In genomic region chr5:174533771-174534221, GRCh38 we compare ENCODE assay signal across 2 cellular contexts.
TF ChIP-seq lines count a peak whose summit lies in the region.

No MANE protein-coding gene starts in this region.

TF ChIP-seq in HEK293, 187 proteins besides CTCF, POLR2A, EP300 and RAD21 (continued from another document and continues in another):
- no peak for TF ChIP-seq ZBTB17 (tag by site-specific recombination; IDR thresholded peaks at IDR 0.05)
- TF ChIP-seq ZNF341 (tag by site-specific recombination; IDR thresholded peaks at IDR 0.05; ENCODE audit: low read depth): no peak
- TF ChIP-seq PBX3 (CRISPR knock-in tag; IDR thresholded peaks at IDR 0.05): no peak
- no peak for TF ChIP-seq OVOL3 (tag by site-specific recombination; IDR thresholded peaks at IDR 0.05)
- no peak; the same call in 1 of the 2 replicates for TF ChIP-seq ZNF558 (tag by site-specific recombination; IDR thresholded peaks at IDR 0.05)
- TF ChIP-seq HOXC10 (CRISPR knock-in tag; IDR thresholded peaks at IDR 0.05): no peak
- no peak for TF ChIP-seq PATZ1 (tag by site-specific recombination; IDR thresholded peaks at IDR 0.05)
- no peak for TF ChIP-seq ZNF48 (tag by site-specific recombination; IDR thresholded peaks at IDR 0.05)
- no peak for TF ChIP-seq ZNF549 (tag by site-specific recombination; IDR thresholded peaks at IDR 0.05)
- no peak for TF ChIP-seq ZNF747 (tag by site-specific recombination; IDR thresholded peaks at IDR 0.05)
- no peak for TF ChIP-seq EGR2 (tag by site-specific recombination; IDR thresholded peaks at IDR 0.05; ENCODE audit: low read depth)
- TF ChIP-seq ZNF26 (tag by site-specific recombination; IDR thresholded peaks at IDR 0.05): no peak
- TF ChIP-seq ZNF175 (tag by site-specific recombination; IDR thresholded peaks at IDR 0.05): no peak
- peak; percentile 77; the same call in 1 of the 2 replicates for TF ChIP-seq HIC1 (tag by site-specific recombination; IDR thresholded peaks at IDR 0.05)
- TF ChIP-seq ZFP69B (tag by site-specific recombination; IDR thresholded peaks at IDR 0.05): no peak; the same call in 1 of the 2 replicates
- peak; percentile 84; the same call in 1 of the 2 replicates for TF ChIP-seq GLI2 (tag by site-specific recombination; IDR thresholded peaks at IDR 0.05; ENCODE audit: borderline replicate concordance, low read depth)
- TF ChIP-seq ZNF624 (tag by site-specific recombination; IDR thresholded peaks at IDR 0.05): no peak
- TF ChIP-seq ZNF843 (tag by site-specific recombination; IDR thresholded peaks at IDR 0.05): peak; percentile 84
- TF ChIP-seq ZNF350 (tag by site-specific recombination; IDR thresholded peaks at IDR 0.05): no peak
- no peak for TF ChIP-seq ZNF10 (tag by site-specific recombination; IDR thresholded peaks at IDR 0.05)
- TF ChIP-seq KLF7 (tag by site-specific recombination; IDR thresholded peaks at IDR 0.05; ENCODE audit: borderline replicate concordance): no peak
- no peak for TF ChIP-seq ZNF302 (tag by site-specific recombination; IDR thresholded peaks at IDR 0.05; ENCODE audit: low read depth)
- no peak for TF ChIP-seq ZNF37A (tag by site-specific recombination; IDR thresholded peaks at IDR 0.05)
- 0 out of 2 replicates have a peak, but pooled peaks have one; percentile 46 for TF ChIP-seq PRDM6 (tag by site-specific recombination; IDR thresholded peaks at IDR 0.05)
- no peak for TF ChIP-seq MEIS1 (CRISPR knock-in tag; IDR thresholded peaks at IDR 0.05; ENCODE audit: borderline replicate concordance)

TF ChIP-seq in SK-N-SH, 30 proteins besides CTCF, POLR2A, EP300 and RAD21 (continued from another document):
- TF ChIP-seq REST (IDR thresholded peaks at IDR 0.05; ENCODE audit: low read depth, low read length) (no peak), CHD2 (IDR thresholded peaks at IDR 0.05; ENCODE audit: low read length, partially characterized antibody) (no peak), JUND (IDR thresholded peaks at IDR 0.05) (peak; percentile 82), GATA2 (CRISPR knock-in tag; IDR thresholded peaks at IDR 0.05) (no peak), NRF1 (IDR thresholded peaks at IDR 0.05; ENCODE audit: low read depth, low read length) (no peak), FOXJ3 (CRISPR knock-in tag; IDR thresholded peaks at IDR 0.05) (no peak), NFIC (IDR thresholded peaks at IDR 0.05; ENCODE audit: borderline replicate concordance) (peak; percentile 18; the same call in 1 of the 2 replicates), YY1 (IDR thresholded peaks at IDR 0.05; ENCODE audit: low read depth) (no peak), TEAD4 (IDR thresholded peaks at IDR 0.05; ENCODE audit: borderline replicate concordance, insufficient read depth) (no peak), ZBTB33 (IDR thresholded peaks at IDR 0.05; ENCODE audit: borderline replicate concordance, low read depth) (no peak), MXI1 (IDR thresholded peaks at IDR 0.05; ENCODE audit: low read depth, low read length) (no peak), FOXM1 (IDR thresholded peaks at IDR 0.05; ENCODE audit: low read depth) (no peak), ELF1 (IDR thresholded peaks at IDR 0.05) (no peak), RFX5 (IDR thresholded peaks at IDR 0.05; ENCODE audit: low read length) (no peak), MEF2A (IDR thresholded peaks at IDR 0.05; ENCODE audit: borderline replicate concordance, low read depth) (no peak; the same call in 1 of the 2 replicates), USF2 (IDR thresholded peaks at IDR 0.05; ENCODE audit: borderline replicate concordance, low read depth, low read length) (no peak), TAF1 (IDR thresholded peaks at IDR 0.05; ENCODE audit: borderline replicate concordance, low read depth, low read length) (no peak), PBX3 (IDR thresholded peaks at IDR 0.05) (peak; percentile 49), SIN3A (IDR thresholded peaks at IDR 0.05; ENCODE audit: borderline replicate concordance, low read depth, low read length) (no peak), USF1 (IDR thresholded peaks at IDR 0.05; ENCODE audit: borderline replicate concordance, low read depth) (no peak), EZH2phosphoT487 (IDR thresholded peaks at IDR 0.05; ENCODE audit: borderline replicate concordance, low read depth) (no peak), IRF3 (IDR thresholded peaks at IDR 0.05; ENCODE audit: low read depth, low read length) (no peak), MAX (IDR thresholded peaks at IDR 0.05; ENCODE audit: low read depth) (no peak), RXRA (IDR thresholded peaks at IDR 0.05; ENCODE audit: borderline replicate concordance, low read depth) (no peak)
